11 cellular contexts compared by ENCODE assay signal in genomic region chrX:136176399-136176825, GRCh38. TPM values are rescaled to one million over a fixed set of nuclear protein-coding genes. Genes with fewer than 3 reads are reported as not detected.
A peak's percentile ranks its signal among the peaks of the same experiment; 100 is the strongest.
DNase-seq lines count a peak whose midpoint lies in the region; ATAC-seq, FAIRE-seq and TF ChIP-seq lines count a peak whose summit lies in the region.
"Had no signal": no experiment of that assay in that cellular context is flagged by ENCODE, and none has a peak within 500 bp of the region (broad histone marks: within the 10 kb centered on the region; RNA-seq: fewer than 3 reads in every experiment).

No MANE protein-coding gene starts in this region.

- no peaks in the 10 kb centered on the region for H3K9me3 ChIP-seq in pancreas
- H3K9me3 ChIP-seq in SJCRH30 (replicated peaks) = no peaks in the 10 kb centered on the region

- 47 to 61% methylated on average over 2 of the region's 2 CpGs for WGBS in pancreas, 2 donors

- DNase-seq in AG09319 (ENCODE audit: extremely low read depth, low read depth) = peak; percentile 85
- peak; percentile 16 to 66 for DNase-seq in SW 1271 (lab: John Stamatoyannopoulos, UW)
- DNase-seq in fibroblast of villous mesenchyme (ENCODE audit: low read depth) = peak; percentile 93
- no peak for DNase-seq in pancreas
- DNase-seq in SJCRH30 = no peak
- DNase-seq in DMS 273 (lab: John Stamatoyannopoulos, UW; ENCODE audit: unreplicated experiment) = no peak
- no peak for DNase-seq in NCI-H2196 (lab: John Stamatoyannopoulos, UW; ENCODE audit: unreplicated experiment)
- no peak for DNase-seq in NCI-H510A (lab: John Stamatoyannopoulos, UW)
- DNase-seq: COR-L47, H9, NCI-H524 had no signal

- intact Hi-C loops in pancreas (cut with DNase I) = no loop called here

- peak in 3 of 4 donors; percentile 27 to 69 (median 63) for ATAC-seq in pancreas

- H3K4me3 ChIP-seq in fibroblast of villous mesenchyme (ENCODE audit: low read depth, low read length) = no peak overlapping the region
- H3K4me3 ChIP-seq in pancreas = no peak overlapping the region
- H3K4me3 ChIP-seq in SJCRH30 = no peak overlapping the region

- TF ChIP-seq CTCF in AG09319 (IDR thresholded peaks at IDR 0.05; ENCODE audit: low read depth, low read length) (no peak), fibroblast of villous mesenchyme (IDR thresholded peaks at IDR 0.05; ENCODE audit: insufficient read depth, low read depth, low read length) (no peak), pancreas (IDR thresholded peaks at IDR 0.05) (no peak)

- no peaks in the 10 kb centered on the region for H3K36me3 ChIP-seq in pancreas
- no peaks in the 10 kb centered on the region for H3K36me3 ChIP-seq in SJCRH30

- H3K27me3 ChIP-seq in pancreas = peaks cover 0 to 9% (median 0%) of the 10 kb centered on the region in 4 donors
- H3K27me3 ChIP-seq in SJCRH30 = no peaks in the 10 kb centered on the region

- peak; percentile 98 for FAIRE-seq in pancreas (lab: Jason Lieb, UNC)

- H3K27ac ChIP-seq in pancreas = no peak overlapping the region
- H3K27ac ChIP-seq in SJCRH30 = no peak overlapping the region

- H3K4me1 ChIP-seq in pancreas = no peaks in the 10 kb centered on the region
- no peaks in the 10 kb centered on the region for H3K4me1 ChIP-seq in SJCRH30

RNA-seq across cellular contexts. Expression of gene FHL1, which starts 29.1 kb away (rescaled TPM):
- total RNA-seq in fibroblast of villous mesenchyme (69.6 and 104 TPM in 2 replicates), pancreas (10 to 100 TPM in 3 of 6 donors, 1 to 10 TPM in 3; 6.2 to 22.0 (median 10.4) TPM)
- polyA plus RNA-seq in pancreas = 10 to 100 TPM; 25.3 to 31.6 TPM
- 48.0 and 55.7 TPM in 2 replicates for total RNA-seq in SJCRH30 (2014; rRNA removed; shearing (Covaris generic))

Comparison
In these comparisons a context has a peak if more than half of its experiments do, and no peak if none do; other contexts are left out.
1. DNase-seq: peak in AG09319 (single experiment), SW 1271 (2 of 2) and fibroblast of villous mesenchyme (single experiment); none in pancreas (0 of 6), SJCRH30 (0 of 2), DMS 273 (single experiment), NCI-H2196 (single experiment) and NCI-H510A (single experiment).